19 cellular contexts compared by ENCODE assay signal in genomic region chr9:95459867-95460626, GRCh38. TPM values are rescaled to one million over a fixed set of nuclear protein-coding genes. Genes with fewer than 3 reads are reported as not detected.
DNase-seq lines count a peak whose midpoint lies in the region; ATAC-seq and TF ChIP-seq lines count a peak whose summit lies in the region.
"Had no signal": no experiment of that assay in that cellular context is flagged by ENCODE, and none has a peak within 500 bp of the region (broad histone marks: within the 10 kb centered on the region; RNA-seq: fewer than 3 reads in every experiment).

No MANE protein-coding gene starts in this region.

- no peak overlapping the region for H2BK15ac ChIP-seq in mesendoderm (replicated peaks; ENCODE audit: low read depth)

- no peak for ATAC-seq in natural killer cell
- ATAC-seq in natural killer cell treated with Interleukin-12 subunit alpha and Interleukin-12 subunit beta and Interleukin-15 and Interleukin-18, amount 100 ng/mL, for 72 hours = no peak
- no peak for ATAC-seq in WTC11
- ATAC-seq: left cardiac atrium; stimulated activated naive B cell treated with anti-CD40 and anti-IgM and Interleukin-4, amounts not matched to agents 10 μg/mL and 1 μg/mL and 100 μg/mL, for 72 hours had no signal

- H3K27me3 Mint-ChIP-seq in natural killer cell (ENCODE audit: low read depth in 2 of 2) = no peaks in the 10 kb centered on the region
- no peaks in the 10 kb centered on the region for H3K27me3 Mint-ChIP-seq in natural killer cell treated with Interleukin-12 subunit alpha and Interleukin-12 subunit beta and Interleukin-15 and Interleukin-18, amount 100 ng/mL, for 72 hours
- H3K27me3 Mint-ChIP-seq in WTC11 (ENCODE audit: low read depth) = no peaks in the 10 kb centered on the region
- peaks cover 34% of the 10 kb centered on the region for H3K27me3 Mint-ChIP-seq in activated CD4-positive, alpha-beta T cell treated with anti-CD3 and anti-CD28 coated beads, Interleukin-2, amount 10 ng/mL, durations not matched to agents 7 days and 5 days

- no peak for DNase-seq in natural killer cell
- no peak for DNase-seq in natural killer cell treated with Interleukin-12 subunit alpha and Interleukin-12 subunit beta and Interleukin-15 and Interleukin-18, amount 100 ng/mL, for 72 hours (ENCODE audit: low spot score)
- no peak for DNase-seq in WTC11 (ENCODE audit: low spot score)
- DNase-seq in mesendoderm = no peak
- no peak for DNase-seq in OCI-M1 (lab: John Stamatoyannopoulos, UW)
- DNase-seq in NCI-H1436 treated with DMSO at 0.1 percent for 48 hours (lab: John Stamatoyannopoulos, UW) = no peak
- DNase-seq in activated CD4-positive, alpha-beta T cell treated with anti-CD3 and anti-CD28 coated beads, Interleukin-2, amount 10 ng/mL, durations not matched to agents 7 days and 5 days = no peak
- DNase-seq in NCI-H2029 (lab: John Stamatoyannopoulos, UW) = no peak
- DNase-seq: activated CD4-positive, alpha-beta T cell treated with anti-CD3 and anti-CD28 coated beads for 4 hours; activated CD8-positive, alpha-beta memory T cell treated with anti-CD3 and anti-CD28 coated beads, Interleukin-2, amount 50 U/mL, for 4 hours; activated gamma-delta T cell treated with Interleukin-2 at 50 U/mL for 16 hours; DMS53; left cardiac atrium; NCI-H510A treated with DMSO at 0.1 percent for 48 hours; SJCRH30; stimulated activated naive B cell treated with anti-CD40 and anti-IgM and Interleukin-4, amounts not matched to agents 10 μg/mL and 1 μg/mL and 100 μg/mL, for 72 hours; tibial artery had no signal

- H3K4me3 Mint-ChIP-seq in natural killer cell (peak overlapping the region; percentile 50), WTC11 (no peak overlapping the region)
- H3K4me3 Mint-ChIP-seq in natural killer cell treated with Interleukin-12 subunit alpha and Interleukin-12 subunit beta and Interleukin-15 and Interleukin-18, amount 100 ng/mL, for 72 hours = no peak overlapping the region
- no peak overlapping the region for H3K4me3 Mint-ChIP-seq in activated CD4-positive, alpha-beta T cell treated with anti-CD3 and anti-CD28 coated beads, Interleukin-2, amount 10 ng/mL, durations not matched to agents 7 days and 5 days
- H3K4me3 Mint-ChIP-seq: mesothelial cell of epicardium; stimulated activated naive B cell treated with anti-CD40 and anti-IgM and Interleukin-4, amounts not matched to agents 10 μg/mL and 1 μg/mL and 100 μg/mL, for 72 hours had no signal

- no peak overlapping the region for H2AK5ac ChIP-seq in mesendoderm (ENCODE audit: low read length)

- no peaks in the 10 kb centered on the region for H3K27me3 ChIP-seq in mesendoderm (ENCODE audit: insufficient read depth, low read length, poor library complexity)
- H3K27me3 ChIP-seq: SJCRH30, tibial artery had no signal

- no peak overlapping the region for H3K27ac ChIP-seq in mesendoderm (ENCODE audit: low read depth, low read length)
- H3K27ac ChIP-seq: neutrophil, SJCRH30, tibial artery had no signal

- no peaks in the 10 kb centered on the region for H3K79me1 ChIP-seq in mesendoderm (ENCODE audit: low read length)

- no peak overlapping the region for H3K4me3 ChIP-seq in mesendoderm (ENCODE audit: low read length)
- H3K4me3 ChIP-seq: SJCRH30, tibial artery had no signal

- POLR2A ChIA-PET in WTC11 (lab: Charles Lee) = no interaction called here
- POLR2A ChIA-PET in activated CD4-positive, alpha-beta T cell treated with anti-CD3 and anti-CD28 coated beads, Interleukin-2, amount 10 ng/mL, durations not matched to agents 7 days and 5 days (lab: Charles Lee) = no interaction called here

- H3K23ac ChIP-seq in mesendoderm (ENCODE audit: low read length) = no peak overlapping the region

- H4K8ac ChIP-seq in mesendoderm (ENCODE audit: low read depth, low read length) = no peak overlapping the region

- intact Hi-C loops in natural killer cell (cut with micrococcal nuclease) = loop anchor here (5.0 kb wide), 1 partner anchor 47 kb away; no protein-coding TSS in a partner anchor

- H4K5ac ChIP-seq in mesendoderm (ENCODE audit: low read length) = no peak overlapping the region

- peaks cover 35% of the 10 kb centered on the region for H3K36me3 Mint-ChIP-seq in natural killer cell
- H3K36me3 Mint-ChIP-seq in natural killer cell treated with Interleukin-12 subunit alpha and Interleukin-12 subunit beta and Interleukin-15 and Interleukin-18, amount 100 ng/mL, for 72 hours = peaks cover 8% of the 10 kb centered on the region
- H3K36me3 Mint-ChIP-seq in WTC11 = peaks cover 79% of the 10 kb centered on the region
- peaks cover 11% of the 10 kb centered on the region for H3K36me3 Mint-ChIP-seq in activated CD4-positive, alpha-beta T cell treated with anti-CD3 and anti-CD28 coated beads, Interleukin-2, amount 10 ng/mL, durations not matched to agents 7 days and 5 days (ENCODE audit: low read depth)

- peak overlapping the region; percentile 63 for H3K56ac ChIP-seq in mesendoderm (ENCODE audit: low read length)

- no peak overlapping the region for H2BK5ac ChIP-seq in mesendoderm (ENCODE audit: low read length)

- H3K27ac Mint-ChIP-seq in natural killer cell = no peak overlapping the region
- no peak overlapping the region for H3K27ac Mint-ChIP-seq in natural killer cell treated with Interleukin-12 subunit alpha and Interleukin-12 subunit beta and Interleukin-15 and Interleukin-18, amount 100 ng/mL, for 72 hours
- H3K27ac Mint-ChIP-seq in WTC11 = peak overlapping the region; percentile 63; the same call in 1 of the 2 replicates
- no peak overlapping the region for H3K27ac Mint-ChIP-seq in activated CD4-positive, alpha-beta T cell treated with anti-CD3 and anti-CD28 coated beads, Interleukin-2, amount 10 ng/mL, durations not matched to agents 7 days and 5 days
- H3K27ac Mint-ChIP-seq: mesothelial cell of epicardium had no signal

- H3K9me3 Mint-ChIP-seq in natural killer cell (no peaks in the 10 kb centered on the region), WTC11 (no peaks in the 10 kb centered on the region)
- H3K9me3 Mint-ChIP-seq in natural killer cell treated with Interleukin-12 subunit alpha and Interleukin-12 subunit beta and Interleukin-15 and Interleukin-18, amount 100 ng/mL, for 72 hours = no peaks in the 10 kb centered on the region
- H3K9me3 Mint-ChIP-seq in activated CD4-positive, alpha-beta T cell treated with anti-CD3 and anti-CD28 coated beads, Interleukin-2, amount 10 ng/mL, durations not matched to agents 7 days and 5 days = no peaks in the 10 kb centered on the region
- H3K9me3 Mint-ChIP-seq: mesothelial cell of epicardium; stimulated activated naive B cell treated with anti-CD40 and anti-IgM and Interleukin-4, amounts not matched to agents 10 μg/mL and 1 μg/mL and 100 μg/mL, for 72 hours had no signal

- TF ChIP-seq CTCF in natural killer cell (IDR thresholded peaks at IDR 0.05) (no peak), WTC11 (IDR thresholded peaks at IDR 0.05) (no peak)

- H3K9ac ChIP-seq in mesendoderm (ENCODE audit: low read length) = no peak overlapping the region

- H3K4me1 ChIP-seq in mesendoderm (ENCODE audit: control insufficient read depth, low read depth, low read length) = peaks cover 12% of the 10 kb centered on the region

- H2BK120ac ChIP-seq in mesendoderm (ENCODE audit: low read depth, low read length) = no peak overlapping the region

- no CpG with 5 or more reads among the region's 21 CpGs for WGBS in mesendoderm (ENCODE audit: extremely low coverage, insufficient coverage, low lambda C conversion rate)

- no peak overlapping the region for H3K4me2 ChIP-seq in mesendoderm (ENCODE audit: low read length)

- no peak overlapping the region for H3K18ac ChIP-seq in mesendoderm (ENCODE audit: low read length)

- H3K36me3 ChIP-seq in mesendoderm (ENCODE audit: control insufficient read depth, insufficient read depth, low read length) = peaks cover 6% of the 10 kb centered on the region
- H3K36me3 ChIP-seq: neutrophil had no signal

- no peaks in the 10 kb centered on the region for H3K79me2 ChIP-seq in mesendoderm (ENCODE audit: control insufficient read depth, insufficient read depth, low read length)

- H3K4me1 Mint-ChIP-seq in natural killer cell (peaks cover 47 to 63% of the 10 kb centered on the region in 2 donors), WTC11 (peaks cover 45% of the 10 kb centered on the region)
- H3K4me1 Mint-ChIP-seq in natural killer cell treated with Interleukin-12 subunit alpha and Interleukin-12 subunit beta and Interleukin-15 and Interleukin-18, amount 100 ng/mL, for 72 hours (ENCODE audit: low read depth in 2 of 2) = peaks cover 33 to 45% of the 10 kb centered on the region in 2 donors
- peaks cover 37% of the 10 kb centered on the region for H3K4me1 Mint-ChIP-seq in activated CD4-positive, alpha-beta T cell treated with anti-CD3 and anti-CD28 coated beads, Interleukin-2, amount 10 ng/mL, durations not matched to agents 7 days and 5 days

- CTCF ChIA-PET in WTC11 (lab: Charles Lee) = no interaction called here
- CTCF ChIA-PET in activated CD4-positive, alpha-beta T cell treated with anti-CD3 and anti-CD28 coated beads, Interleukin-2, amount 10 ng/mL, durations not matched to agents 7 days and 5 days (lab: Charles Lee) = no interaction called here

- no peak overlapping the region for H3K4ac ChIP-seq in mesendoderm (ENCODE audit: low read depth, low read length)

TF ChIP-seq in WTC11, 78 proteins besides CTCF, POLR2A, EP300 and RAD21 (continues in another document):
- TF ChIP-seq, protein P1, sequence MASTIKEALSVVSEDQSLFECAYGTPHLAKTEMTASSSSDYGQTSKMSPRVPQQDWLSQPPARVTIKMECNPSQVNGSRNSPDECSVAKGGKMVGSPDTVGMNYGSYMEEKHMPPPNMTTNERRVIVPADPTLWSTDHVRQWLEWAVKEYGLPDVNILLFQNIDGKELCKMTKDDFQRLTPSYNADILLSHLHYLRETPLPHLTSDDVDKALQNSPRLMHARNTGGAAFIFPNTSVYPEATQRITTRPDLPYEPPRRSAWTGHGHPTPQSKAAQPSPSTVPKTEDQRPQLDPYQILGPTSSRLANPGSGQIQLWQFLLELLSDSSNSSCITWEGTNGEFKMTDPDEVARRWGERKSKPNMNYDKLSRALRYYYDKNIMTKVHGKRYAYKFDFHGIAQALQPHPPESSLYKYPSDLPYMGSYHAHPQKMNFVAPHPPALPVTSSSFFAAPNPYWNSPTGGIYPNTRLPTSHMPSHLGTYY (CRISPR knock-in tag; IDR thresholded peaks at IDR 0.05) = no peak
- TF ChIP-seq, protein P2, sequence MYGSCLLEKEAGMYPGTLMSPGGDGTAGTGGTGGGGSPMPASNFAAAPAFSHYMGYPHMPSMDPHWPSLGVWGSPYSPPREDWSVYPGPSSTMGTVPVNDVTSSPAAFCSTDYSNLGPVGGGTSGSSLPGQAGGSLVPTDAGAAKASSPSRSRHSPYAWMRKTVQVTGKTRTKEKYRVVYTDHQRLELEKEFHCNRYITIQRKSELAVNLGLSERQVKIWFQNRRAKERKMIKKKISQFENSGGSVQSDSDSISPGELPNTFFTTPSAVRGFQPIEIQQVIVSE (CRISPR knock-in tag; IDR thresholded peaks at IDR 0.05; ENCODE audit: borderline replicate concordance) = no peak

RNA-seq across cellular contexts. Expression of gene PTCH1, which starts 56.7 kb away (rescaled TPM):
- 100 to 1,000 TPM in 1 of 3 donors, 10 to 100 TPM in 2; 60.9 to 127 (median 82.1) TPM for total RNA-seq in natural killer cell
- total RNA-seq in natural killer cell treated with Interleukin-12 subunit alpha and Interleukin-12 subunit beta and Interleukin-15 and Interleukin-18, amount 100 ng/mL, for 72 hours = 10 to 100 TPM; 15.2 to 15.9 TPM
- 27.9 to 38.0 TPM (median 30.9 TPM) in 3 replicates for total RNA-seq in WTC11 (2021)
- 11.7 TPM for polyA plus RNA-seq in mesendoderm (2013, experiment 1 of 2)
- polyA plus RNA-seq in mesendoderm (2013, experiment 2 of 2) = 11.3 TPM
- 1 to 10 TPM; 7.1 to 8.9 TPM for total RNA-seq in activated CD4-positive, alpha-beta T cell treated with anti-CD3 and anti-CD28 coated beads, Interleukin-2, amount 10 ng/mL, durations not matched to agents 7 days and 5 days
